In the genomic region with DNA sequence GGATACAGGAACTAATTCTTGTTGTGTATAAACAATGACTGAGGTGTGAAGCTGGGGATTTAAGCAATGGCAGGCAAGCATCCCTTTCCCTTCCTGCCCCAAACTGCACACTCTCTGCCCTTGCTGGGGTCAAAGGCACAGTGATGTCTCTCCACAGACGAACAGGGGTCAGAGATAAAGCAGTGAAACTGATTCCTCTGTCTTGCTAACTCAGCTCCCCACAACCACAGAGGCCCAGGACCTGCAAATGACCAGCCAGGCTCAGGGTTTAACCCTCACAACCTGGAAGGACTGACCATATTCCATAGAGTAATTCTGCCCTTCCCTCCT, we compare ENCODE assay signal across 10 cellular contexts.
DNase-seq lines count a peak whose midpoint lies in the region; ATAC-seq and TF ChIP-seq lines count a peak whose summit lies in the region.
"Had no signal": no experiment of that assay in that cellular context is flagged by ENCODE, and none has a peak within 500 bp of the region (broad histone marks: within the 10 kb centered on the region; RNA-seq: fewer than 3 reads in every experiment).

No MANE protein-coding gene starts in this region.

- DNase-seq in WTC11 (ENCODE audit: low spot score) (no peak), neuronal stem cell (ENCODE audit: low spot score) (no peak), PC-3 (no peak), GM23248 (no peak), smooth muscle cell (lab: John Stamatoyannopoulos, UW; ENCODE audit: unreplicated experiment) (no peak)
- DNase-seq: GDM1, NCI-H2171 treated with DMSO at 0.1 percent for 48 hours had no signal

- no peak overlapping the region for H2AFZ ChIP-seq in neuronal stem cell (ENCODE audit: low read length)
- H2AFZ ChIP-seq in PC-3 (ENCODE audit: low read length): no peak overlapping the region
- H2AFZ ChIP-seq in GM23248: no peak overlapping the region
- H2AFZ ChIP-seq in smooth muscle cell (ENCODE audit: low read depth): no peak overlapping the region

- TF ChIP-seq CTCF in WTC11 (IDR thresholded peaks at IDR 0.05) (no peak), neutrophil (IDR thresholded peaks at IDR 0.05) (no peak), PC-3 (conservative IDR thresholded peaks at IDR 0.05; ENCODE audit: low read depth, low read length) (no peak), smooth muscle cell (IDR thresholded peaks at IDR 0.05; ENCODE audit: borderline replicate concordance, insufficient read depth, poor library complexity, severe bottlenecking) (no peak)

- in situ Hi-C loops in GM23248 (cut with MboI): no loop called here

- H2AK5ac ChIP-seq in neuronal stem cell (ENCODE audit: low read depth, low read length): no peak overlapping the region

- POLR2A ChIA-PET in WTC11 (lab: Charles Lee): no interaction called here
- POLR2A ChIA-PET in PC-3 (lab: Charles Lee; ENCODE audit: unreplicated experiment): no interaction called here

- H3K14ac ChIP-seq in neuronal stem cell (ENCODE audit: low read length): no peak overlapping the region

- H2BK5ac ChIP-seq in neuronal stem cell (ENCODE audit: low read length): no peak overlapping the region

- no peaks in the 10 kb centered on the region for H3K9me3 Mint-ChIP-seq in WTC11

- H3K27ac Mint-ChIP-seq in WTC11: peak overlapping the region; percentile 83

- H3K4me3 Mint-ChIP-seq in WTC11: no peak overlapping the region

- CTCF ChIA-PET in WTC11 (lab: Charles Lee): interaction anchor here (0.7 to 2.4 kb wide), 3 partner anchors 26 to 230 kb away, joined by 3 to 9 read pairs (median 8); no protein-coding TSS in a partner anchor
- CTCF ChIA-PET in PC-3 (lab: Charles Lee): no interaction called here

- intact Hi-C loops in PC-3 (cut with micrococcal nuclease): no loop called here

- no peak overlapping the region for H4K8ac ChIP-seq in neuronal stem cell (ENCODE audit: low read depth, low read length)

- no peak overlapping the region for H2BK120ac ChIP-seq in neuronal stem cell (ENCODE audit: low read depth, low read length)

- H3K18ac ChIP-seq in neuronal stem cell (ENCODE audit: low read length): no peak overlapping the region

- no CpG with 5 or more reads among the region's 1 CpG for WGBS in neuronal stem cell (ENCODE audit: extremely low coverage in 2 of 2, insufficient read length in 2 of 2, insufficient replicate concordance in 1 of 2), 2 donors
- WGBS in GM23248 (ENCODE audit: low coverage in 1 of 2, low lambda C conversion rate in 2 of 2, missing lambda C conversion rate in 2 of 2), 2 experiments: 50 to 62% methylated on average over 1 of the region's 1 CpG
- 75% methylated on average over 1 of the region's 1 CpG for WGBS in smooth muscle cell (ENCODE audit: low lambda C conversion rate)

- H3K79me1 ChIP-seq in neuronal stem cell (ENCODE audit: low read depth, low read length): peaks cover 8% of the 10 kb centered on the region

- H4K20me1 ChIP-seq in PC-3 (ENCODE audit: low read length) (no peaks in the 10 kb centered on the region), GM23248 (ENCODE audit: insufficient read depth) (no peaks in the 10 kb centered on the region), smooth muscle cell (ENCODE audit: low read depth) (no peaks in the 10 kb centered on the region)

- no peaks in the 10 kb centered on the region for H3K9me3 ChIP-seq in neutrophil
- no peaks in the 10 kb centered on the region for H3K9me3 ChIP-seq in neuronal stem cell (replicated peaks in 1 of 2; ENCODE audit: control insufficient read depth in 2 of 2, insufficient read depth in 1 of 2, low read depth in 1 of 2, low read length in 2 of 2)
- no peaks in the 10 kb centered on the region for H3K9me3 ChIP-seq in PC-3 (ENCODE audit: low read length)
- no peaks in the 10 kb centered on the region for H3K9me3 ChIP-seq in GM23248 (ENCODE audit: low read depth)
- no peaks in the 10 kb centered on the region for H3K9me3 ChIP-seq in smooth muscle cell (replicated peaks; ENCODE audit: low read depth)

- H3K23ac ChIP-seq in neuronal stem cell (ENCODE audit: low read depth, low read length, poor library complexity): no peak overlapping the region

- H3K4me3 ChIP-seq in neutrophil (ENCODE audit: low read depth in 1 of 2, low read length in 1 of 2) (no peak overlapping the region), neuronal stem cell (ENCODE audit: low read length in 2 of 2) (no peak overlapping the region), PC-3 (ENCODE audit: low read length) (no peak overlapping the region), GM23248 (no peak overlapping the region), smooth muscle cell (no peak overlapping the region)

- no peak overlapping the region for H2BK15ac ChIP-seq in neuronal stem cell (ENCODE audit: low read length)

- H3K27ac ChIP-seq in neutrophil: peak overlapping the region; percentile 30
- no peak overlapping the region for H3K27ac ChIP-seq in neuronal stem cell (replicated peaks; ENCODE audit: low read length)
- H3K27ac ChIP-seq in PC-3 (ENCODE audit: low read length): no peak overlapping the region
- H3K27ac ChIP-seq in GM23248: no peak overlapping the region
- no peak overlapping the region for H3K27ac ChIP-seq in smooth muscle cell (ENCODE audit: low read depth)

- no peaks in the 10 kb centered on the region for H3F3A ChIP-seq in PC-3 (ENCODE audit: low read length, unreplicated experiment)
- H3F3A ChIP-seq in GM23248 (ENCODE audit: insufficient read depth): 0 out of 2 replicates have a peak, but pooled peaks cover 6% of the 10 kb centered on the region
- H3F3A ChIP-seq in smooth muscle cell (ENCODE audit: low read depth): no peaks in the 10 kb centered on the region

- no peaks in the 10 kb centered on the region for H3K27me3 Mint-ChIP-seq in WTC11 (ENCODE audit: low read depth)

- H3K9ac ChIP-seq in neuronal stem cell (ENCODE audit: low read depth, low read length, poor library complexity) (no peak overlapping the region), PC-3 (ENCODE audit: low read length) (no peak overlapping the region), GM23248 (no peak overlapping the region), smooth muscle cell (ENCODE audit: low read depth) (no peak overlapping the region)

- peak; percentile 15 for ATAC-seq in GM18909 (IDR thresholded peaks at IDR 0.05; ENCODE audit: poor library complexity, unreplicated experiment)
- peak; percentile 8 for ATAC-seq in HG02678 (IDR thresholded peaks at IDR 0.05; ENCODE audit: unreplicated experiment)
- ATAC-seq in WTC11: no peak
- ATAC-seq in PC-3: no peak

- no peak overlapping the region for H4K91ac ChIP-seq in neuronal stem cell (ENCODE audit: low read depth, low read length, poor library complexity)

- H3K9me2 ChIP-seq in PC-3 (replicated peaks; ENCODE audit: low read length) (no peaks in the 10 kb centered on the region), GM23248 (ENCODE audit: insufficient read depth) (no peaks in the 10 kb centered on the region)

- H3K36me3 Mint-ChIP-seq in WTC11: no peaks in the 10 kb centered on the region

- peaks cover 65% of the 10 kb centered on the region for H3K4me1 Mint-ChIP-seq in WTC11

- H3K79me2 ChIP-seq in PC-3 (ENCODE audit: low read length): peaks cover 10% of the 10 kb centered on the region
- H3K79me2 ChIP-seq in GM23248 (ENCODE audit: insufficient read depth): no peaks in the 10 kb centered on the region
- no peaks in the 10 kb centered on the region for H3K79me2 ChIP-seq in smooth muscle cell (ENCODE audit: low read depth)

- no peak overlapping the region for H3K4ac ChIP-seq in neuronal stem cell (ENCODE audit: low read length)

- peaks cover 17 to 26% of the 10 kb centered on the region in 2 experiments for H3K4me1 ChIP-seq in neutrophil (ENCODE audit: control insufficient read depth in 1 of 2, insufficient read depth in 1 of 2, low read depth in 1 of 2, low read length in 1 of 2)
- peaks cover 24 to 36% of the 10 kb centered on the region in 2 donors for H3K4me1 ChIP-seq in neuronal stem cell (ENCODE audit: control insufficient read depth in 2 of 2, insufficient read depth in 1 of 2, low read depth in 1 of 2, low read length in 2 of 2)
- H3K4me1 ChIP-seq in PC-3 (ENCODE audit: insufficient read depth, low read length): peaks cover 16% of the 10 kb centered on the region
- H3K4me1 ChIP-seq in GM23248 (ENCODE audit: insufficient read depth): 0 out of 2 replicates have a peak, but pooled peaks cover 4% of the 10 kb centered on the region
- H3K4me1 ChIP-seq in smooth muscle cell (ENCODE audit: low read depth): peaks cover 27% of the 10 kb centered on the region

- H3K4me2 ChIP-seq in neuronal stem cell (ENCODE audit: insufficient read depth, low read length, poor library complexity, severe bottlenecking) (no peak overlapping the region), PC-3 (ENCODE audit: low read length) (no peak overlapping the region), GM23248 (ENCODE audit: unreplicated experiment) (no peak overlapping the region), smooth muscle cell (no peak overlapping the region)

- BruUV-seq in PC-3 (replicated peaks; lab: Mats Ljungman, UMichigan): no TSS peak

- peaks cover 24% of the 10 kb centered on the region for H3K36me3 ChIP-seq in neutrophil
- H3K36me3 ChIP-seq in neuronal stem cell (replicated peaks in 1 of 2; ENCODE audit: control insufficient read depth in 2 of 2, insufficient read depth in 2 of 2, low read length in 2 of 2): peaks cover 0 to 7% of the 10 kb centered on the region in 2 donors
- no peaks in the 10 kb centered on the region for H3K36me3 ChIP-seq in PC-3 (ENCODE audit: low read depth, low read length)
- no peaks in the 10 kb centered on the region for H3K36me3 ChIP-seq in GM23248 (ENCODE audit: low read depth)
- H3K36me3 ChIP-seq in smooth muscle cell (ENCODE audit: low read depth): no peaks in the 10 kb centered on the region

- H3K27me3 ChIP-seq in neutrophil: no peaks in the 10 kb centered on the region
- no peaks in the 10 kb centered on the region for H3K27me3 ChIP-seq in neuronal stem cell (ENCODE audit: control insufficient read depth in 3 of 3, insufficient read depth in 3 of 3, low read depth in 1 of 3, low read length in 3 of 3)
- H3K27me3 ChIP-seq in PC-3 (ENCODE audit: low read length): no peaks in the 10 kb centered on the region
- peaks cover 40% of the 10 kb centered on the region for H3K27me3 ChIP-seq in GM23248 (replicated peaks; ENCODE audit: insufficient read depth)
- H3K27me3 ChIP-seq in smooth muscle cell (ENCODE audit: low read depth): peaks cover 52% of the 10 kb centered on the region

- no peak overlapping the region for H2BK12ac ChIP-seq in neuronal stem cell (ENCODE audit: low read length)

Comparison
In these comparisons a context has a peak if more than half of its experiments do, and no peak if none do; other contexts are left out.
1. ATAC-seq: peak in GM18909 (single experiment) and HG02678 (single experiment); none in WTC11 (single experiment) and PC-3 (single experiment).